In genomic region chr2:238379096-238379810, GRCh38 we compare ENCODE assay signal across 8 cellular contexts. TPM values are rescaled to one million over a fixed set of nuclear protein-coding genes. Genes with fewer than 3 reads are reported as not detected.
A peak's percentile ranks its signal among the peaks of the same experiment; 100 is the strongest.
DNase-seq lines count a peak whose midpoint lies in the region; ATAC-seq and TF ChIP-seq lines count a peak whose summit lies in the region.

No MANE protein-coding gene starts in this region.

- H3K36me3 Mint-ChIP-seq in activated T-helper 2 cell treated with anti-CD3 and anti-CD28 coated beads, Interferon-gamma antibody, Interleukin-2, Interleukin-4, amounts not matched to agents 10 μg/mL and 5 μg/mL and 100 μg/mL, durations not matched to agents 14 hours and 24 hours and 36 hours (ENCODE audit: low read depth): peaks cover 4% of the 10 kb centered on the region

- 84% methylated on average over 15 of the region's 15 CpGs for WGBS in smooth muscle cell (ENCODE audit: low lambda C conversion rate)

- H3K9me3 ChIP-seq in KOPT-K1 (ENCODE audit: insufficient read depth, low read length, poor library complexity, severe bottlenecking) (no peaks in the 10 kb centered on the region), lower lobe of right lung (no peaks in the 10 kb centered on the region), Peyer's patch (no peaks in the 10 kb centered on the region), smooth muscle cell (replicated peaks; ENCODE audit: low read depth) (no peaks in the 10 kb centered on the region)

- peaks cover 34% of the 10 kb centered on the region for H3K4me1 Mint-ChIP-seq in activated T-helper 2 cell treated with anti-CD3 and anti-CD28 coated beads, Interferon-gamma antibody, Interleukin-2, Interleukin-4, amounts not matched to agents 10 μg/mL and 5 μg/mL and 100 μg/mL, durations not matched to agents 14 hours and 24 hours and 36 hours (ENCODE audit: low read depth)

- H3K27ac ChIP-seq in C4-2B (peak overlapping the region; percentile 73), KOPT-K1 (ENCODE audit: low read depth, low read length, poor library complexity, severe bottlenecking) (peak overlapping the region; percentile 52), lower lobe of right lung (no peak overlapping the region), Peyer's patch (no peak overlapping the region), smooth muscle cell (ENCODE audit: low read depth) (no peak overlapping the region)

- H2AFZ ChIP-seq in smooth muscle cell (ENCODE audit: low read depth): no peak overlapping the region

- H3K4me3 Mint-ChIP-seq in activated T-helper 2 cell treated with anti-CD3 and anti-CD28 coated beads, Interferon-gamma antibody, Interleukin-2, Interleukin-4, amounts not matched to agents 10 μg/mL and 5 μg/mL and 100 μg/mL, durations not matched to agents 14 hours and 24 hours and 36 hours (ENCODE audit: low read depth): no peak overlapping the region

- ATAC-seq in lower lobe of right lung (peak; percentile 25 to 27), HG03460 (IDR thresholded peaks at IDR 0.05; ENCODE audit: unreplicated experiment) (no peak), HG03469 (IDR thresholded peaks at IDR 0.05; ENCODE audit: unreplicated experiment) (no peak)

- H3K27me3 ChIP-seq in lower lobe of right lung (ENCODE audit: low read depth): no peaks in the 10 kb centered on the region
- no peaks in the 10 kb centered on the region for H3K27me3 ChIP-seq in Peyer's patch
- H3K27me3 ChIP-seq in smooth muscle cell (ENCODE audit: low read depth): no peaks in the 10 kb centered on the region

- H3K9me3 Mint-ChIP-seq in activated T-helper 2 cell treated with anti-CD3 and anti-CD28 coated beads, Interferon-gamma antibody, Interleukin-2, Interleukin-4, amounts not matched to agents 10 μg/mL and 5 μg/mL and 100 μg/mL, durations not matched to agents 14 hours and 24 hours and 36 hours: no peaks in the 10 kb centered on the region

- peak overlapping the region; percentile 62 for H3K27ac Mint-ChIP-seq in activated T-helper 2 cell treated with anti-CD3 and anti-CD28 coated beads, Interferon-gamma antibody, Interleukin-2, Interleukin-4, amounts not matched to agents 10 μg/mL and 5 μg/mL and 100 μg/mL, durations not matched to agents 14 hours and 24 hours and 36 hours

- peaks cover 3% of the 10 kb centered on the region for H3K27me3 Mint-ChIP-seq in activated T-helper 2 cell treated with anti-CD3 and anti-CD28 coated beads, Interferon-gamma antibody, Interleukin-2, Interleukin-4, amounts not matched to agents 10 μg/mL and 5 μg/mL and 100 μg/mL, durations not matched to agents 14 hours and 24 hours and 36 hours (ENCODE audit: low read depth)

- H3K4me2 ChIP-seq in smooth muscle cell: no peak overlapping the region

- H3K4me1 ChIP-seq in lower lobe of right lung (peaks cover 18% of the 10 kb centered on the region), Peyer's patch (no peaks in the 10 kb centered on the region), smooth muscle cell (ENCODE audit: low read depth) (no peaks in the 10 kb centered on the region)

- H3K4me3 ChIP-seq in lower lobe of right lung (no peak overlapping the region), Peyer's patch (no peak overlapping the region), smooth muscle cell (no peak overlapping the region)

- no peaks in the 10 kb centered on the region for H4K20me1 ChIP-seq in smooth muscle cell (ENCODE audit: low read depth)

- TF ChIP-seq POLR2A in Peyer's patch (IDR thresholded peaks at IDR 0.05): no peak

- no peak for DNase-seq in activated T-helper 2 cell treated with anti-CD3 and anti-CD28 coated beads, Interferon-gamma antibody, Interleukin-2, Interleukin-4, amounts not matched to agents 10 μg/mL and 5 μg/mL and 100 μg/mL, durations not matched to agents 14 hours and 24 hours and 36 hours (ENCODE audit: low spot score)
- peak; percentile 62 for DNase-seq in lower lobe of right lung
- no peak for DNase-seq in Peyer's patch
- DNase-seq in smooth muscle cell (lab: John Stamatoyannopoulos, UW; ENCODE audit: unreplicated experiment): no peak

- no peak overlapping the region for H3K9ac ChIP-seq in smooth muscle cell (ENCODE audit: low read depth)

- intact Hi-C loops in activated T-helper 2 cell treated with anti-CD3 and anti-CD28 coated beads, Interferon-gamma antibody, Interleukin-2, Interleukin-4, amounts not matched to agents 10 μg/mL and 5 μg/mL and 100 μg/mL, durations not matched to agents 14 hours and 24 hours and 36 hours (cut with micrococcal nuclease): loop anchor here (10.0 kb wide), 1 partner anchor 46 kb away; the partner anchor contains the start of gene ASB1
- intact Hi-C loops in lower lobe of right lung (cut with DNase I): no loop called here

- H3K79me2 ChIP-seq in smooth muscle cell (ENCODE audit: low read depth): no peaks in the 10 kb centered on the region

- H3K36me3 ChIP-seq in KOPT-K1 (ENCODE audit: insufficient read depth, low read length) (no peaks in the 10 kb centered on the region), lower lobe of right lung (no peaks in the 10 kb centered on the region), Peyer's patch (no peaks in the 10 kb centered on the region), smooth muscle cell (ENCODE audit: low read depth) (no peaks in the 10 kb centered on the region)

- H3F3A ChIP-seq in smooth muscle cell (ENCODE audit: low read depth): no peaks in the 10 kb centered on the region

- TF ChIP-seq CTCF in C4-2B (conservative IDR thresholded peaks at IDR 0.05) (no peak), lower lobe of right lung (IDR thresholded peaks at IDR 0.05) (no peak), Peyer's patch (IDR thresholded peaks at IDR 0.05) (no peak), smooth muscle cell (IDR thresholded peaks at IDR 0.05; ENCODE audit: borderline replicate concordance, insufficient read depth, poor library complexity, severe bottlenecking) (no peak)

RNA-seq across cellular contexts. Expression of gene ASB1, which starts 47.5 kb away (rescaled TPM):
- total RNA-seq in activated T-helper 2 cell treated with anti-CD3 and anti-CD28 coated beads, Interferon-gamma antibody, Interleukin-2, Interleukin-4, amounts not matched to agents 10 μg/mL and 5 μg/mL and 100 μg/mL, durations not matched to agents 14 hours and 24 hours and 36 hours: 36.3 and 37.4 TPM in 2 replicates
- 20.7 TPM for total RNA-seq in lower lobe of right lung
- 10 to 100 TPM; 17.5 to 62.7 (median 24.9) TPM for total RNA-seq in Peyer's patch
- total RNA-seq in smooth muscle cell: 10.9 and 24.8 TPM in 2 replicates
- polyA plus RNA-seq in smooth muscle cell: 27.3 and 37.5 TPM in 2 replicates

RNA-seq across cellular contexts. Expression of gene TRAF3IP1, which starts 58.9 kb away (rescaled TPM):
- total RNA-seq in activated T-helper 2 cell treated with anti-CD3 and anti-CD28 coated beads, Interferon-gamma antibody, Interleukin-2, Interleukin-4, amounts not matched to agents 10 μg/mL and 5 μg/mL and 100 μg/mL, durations not matched to agents 14 hours and 24 hours and 36 hours: 13.9 and 14.4 TPM in 2 replicates
- 21.7 TPM for total RNA-seq in lower lobe of right lung
- 10 to 100 TPM; 11.0 to 27.2 (median 13.4) TPM for total RNA-seq in Peyer's patch
- 4.4 and 5.3 TPM in 2 replicates for total RNA-seq in smooth muscle cell
- polyA plus RNA-seq in smooth muscle cell: 7.5 and 10.2 TPM in 2 replicates

Comparison
In these comparisons a context has a peak if more than half of its experiments do, and no peak if none do; other contexts are left out.
1. H3K27ac ChIP-seq: peak in C4-2B (single experiment) and KOPT-K1 (single experiment); none in lower lobe of right lung (single experiment), Peyer's patch (0 of 4) and smooth muscle cell (single experiment).
2. ATAC-seq: peak in lower lobe of right lung (2 of 2); none in HG03460 (single experiment) and HG03469 (single experiment).